12 cellular contexts compared by ENCODE assay signal in genomic region chr16:22787456-22788189, GRCh38. TPM values are rescaled to one million over a fixed set of nuclear protein-coding genes. Genes with fewer than 3 reads are reported as not detected.
A peak's percentile ranks its signal among the peaks of the same experiment; 100 is the strongest.
DNase-seq lines count a peak whose midpoint lies in the region; ATAC-seq and TF ChIP-seq lines count a peak whose summit lies in the region.
"Had no signal": no experiment of that assay in that cellular context is flagged by ENCODE, and none has a peak within 500 bp of the region (broad histone marks: within the 10 kb centered on the region; RNA-seq: fewer than 3 reads in every experiment).

No MANE protein-coding gene starts in this region.

- peak overlapping the region in 3 of 4 donors; percentile 40 to 66 (median 63) for H3K27ac ChIP-seq in sigmoid colon
- H3K27ac ChIP-seq in endodermal cell (ENCODE audit: low read depth, low read length), result no peak overlapping the region

- no peak for TF ChIP-seq CTCF in sigmoid colon (IDR thresholded peaks at IDR 0.05)
- TF ChIP-seq CTCF in endodermal cell (conservative IDR thresholded peaks at IDR 0.05), result no peak

- no peak for ATAC-seq in GM21619 (IDR thresholded peaks at IDR 0.05; ENCODE audit: unreplicated experiment)
- ATAC-seq: stimulated activated memory B cell treated with anti-CD40 and anti-IgM and Interleukin-4, amounts not matched to agents 10 μg/mL and 1 μg/mL and 100 μg/mL, for 72 hours had no signal

- intact Hi-C loops in dendritic cell treated with granulocyte-macrophage colony-stimulating factor and Interleukin-4, amounts not matched to agents 40 ng/mL and 50 ng/mL, for 4 days (cut with micrococcal nuclease), result no loop called here
- intact Hi-C loops in sigmoid colon (cut with DNase I), result no loop called here

- TF ChIP-seq EP300 in sigmoid colon (IDR thresholded peaks at IDR 0.05), result no peak

- DNase-seq in GF-D8 (lab: John Stamatoyannopoulos, UW) (peak; percentile 66), NOMO-1 (lab: John Stamatoyannopoulos, UW; ENCODE audit: unreplicated experiment in 2 of 2) (peak; percentile 83 to 84), sigmoid colon (no peak), endodermal cell (no peak), NCI-H2107 treated with DMSO at 0.1 percent for 48 hours (lab: John Stamatoyannopoulos, UW; ENCODE audit: unreplicated experiment) (no peak)
- DNase-seq: H7, NCI-H774, retina had no signal

- H3K9me3 ChIP-seq in sigmoid colon (no peaks in the 10 kb centered on the region), endodermal cell (ENCODE audit: control insufficient read depth, low read length) (no peaks in the 10 kb centered on the region)

- H3K9ac ChIP-seq in endodermal cell (ENCODE audit: extremely low read depth, low read length, poor library complexity, severe bottlenecking), result no peak overlapping the region

- peaks cover 13% of the 10 kb centered on the region for H3K9me3 Mint-ChIP-seq in dendritic cell treated with granulocyte-macrophage colony-stimulating factor and Interleukin-4, amounts not matched to agents 40 ng/mL and 50 ng/mL, for 4 days
- H3K9me3 Mint-ChIP-seq in endodermal cell, result no peaks in the 10 kb centered on the region
- H3K9me3 Mint-ChIP-seq: central memory CD8-positive, alpha-beta T cell had no signal

- 48 to 50% methylated on average over 10 of the region's 10 CpGs for WGBS in sigmoid colon, 2 donors
- WGBS in endodermal cell (ENCODE audit: insufficient coverage in 1 of 2, insufficient read length in 1 of 2), 2 experiments, result 83 to 90% methylated on average over 9 to 10 of the region's 10 CpGs

- H3K4me1 ChIP-seq in sigmoid colon, result peaks cover 0 to 20% (median 17%) of the 10 kb centered on the region in 4 donors
- peaks cover 4% of the 10 kb centered on the region for H3K4me1 ChIP-seq in endodermal cell (ENCODE audit: control insufficient read depth, insufficient read depth, low read length)

- peaks cover 45% of the 10 kb centered on the region for H3K4me1 Mint-ChIP-seq in dendritic cell treated with granulocyte-macrophage colony-stimulating factor and Interleukin-4, amounts not matched to agents 40 ng/mL and 50 ng/mL, for 4 days (ENCODE audit: low read depth)
- H3K4me1 Mint-ChIP-seq in endodermal cell, result peaks cover 8% of the 10 kb centered on the region

- peak overlapping the region; percentile 79 for H3K27ac Mint-ChIP-seq in dendritic cell treated with granulocyte-macrophage colony-stimulating factor and Interleukin-4, amounts not matched to agents 40 ng/mL and 50 ng/mL, for 4 days
- no peak overlapping the region for H3K27ac Mint-ChIP-seq in endodermal cell
- H3K27ac Mint-ChIP-seq: stimulated activated memory B cell treated with anti-CD40 and anti-IgM and Interleukin-4, amounts not matched to agents 10 μg/mL and 1 μg/mL and 100 μg/mL, for 72 hours had no signal

- H3K36me3 ChIP-seq in sigmoid colon (no peaks in the 10 kb centered on the region), endodermal cell (ENCODE audit: control insufficient read depth, insufficient read depth, low read length) (no peaks in the 10 kb centered on the region)

- H3K27me3 ChIP-seq in sigmoid colon (no peaks in the 10 kb centered on the region), endodermal cell (ENCODE audit: control insufficient read depth, insufficient read depth, low read length, poor library complexity, severe bottlenecking) (no peaks in the 10 kb centered on the region)

- H3K4me3 ChIP-seq in sigmoid colon (no peak overlapping the region), endodermal cell (ENCODE audit: low read length) (no peak overlapping the region)

- H3K36me3 Mint-ChIP-seq in dendritic cell treated with granulocyte-macrophage colony-stimulating factor and Interleukin-4, amounts not matched to agents 40 ng/mL and 50 ng/mL, for 4 days (ENCODE audit: low read depth), result no peaks in the 10 kb centered on the region
- H3K36me3 Mint-ChIP-seq in endodermal cell (ENCODE audit: low read depth), result no peaks in the 10 kb centered on the region
- H3K36me3 Mint-ChIP-seq: stimulated activated memory B cell treated with anti-CD40 and anti-IgM and Interleukin-4, amounts not matched to agents 10 μg/mL and 1 μg/mL and 100 μg/mL, for 72 hours had no signal

- TF ChIP-seq POLR2A in sigmoid colon (IDR thresholded peaks at IDR 0.05), result no peak

- no peak overlapping the region for H3K4me3 Mint-ChIP-seq in dendritic cell treated with granulocyte-macrophage colony-stimulating factor and Interleukin-4, amounts not matched to agents 40 ng/mL and 50 ng/mL, for 4 days
- H3K4me3 Mint-ChIP-seq in endodermal cell, result no peak overlapping the region
- H3K4me3 Mint-ChIP-seq: central memory CD8-positive, alpha-beta T cell; stimulated activated memory B cell treated with anti-CD40 and anti-IgM and Interleukin-4, amounts not matched to agents 10 μg/mL and 1 μg/mL and 100 μg/mL, for 72 hours had no signal

- H3K27me3 Mint-ChIP-seq in dendritic cell treated with granulocyte-macrophage colony-stimulating factor and Interleukin-4, amounts not matched to agents 40 ng/mL and 50 ng/mL, for 4 days, result no peaks in the 10 kb centered on the region
- no peaks in the 10 kb centered on the region for H3K27me3 Mint-ChIP-seq in endodermal cell (ENCODE audit: insufficient read depth)

RNA-seq across cellular contexts. Expression of gene HS3ST2, which starts 26.3 kb away (rescaled TPM):
- total RNA-seq in sigmoid colon (1 to 10 TPM in 1 of 4 donors, under 1 TPM in 3; 0.55 to 1.8 (median 0.83) TPM), endodermal cell (under 1 TPM in 1 of 2 donors, not detected in 1; 0.18 TPM)
- under 1 TPM in 2 of 3 donors, not detected in 1; 0.20 to 0.46 TPM for polyA plus RNA-seq in sigmoid colon
- polyA plus RNA-seq in endodermal cell (2013, experiment 1 of 2), result 0.82 TPM
- polyA plus RNA-seq in endodermal cell (2013, experiment 2 of 2), result 0.66 TPM

Comparison
In these comparisons a context has a peak if more than half of its experiments do, and no peak if none do; other contexts are left out.
1. DNase-seq: peak in GF-D8 (single experiment) and NOMO-1 (2 of 2); none in sigmoid colon (single experiment), endodermal cell (single experiment) and NCI-H2107 treated with DMSO at 0.1 percent for 48 hours (single experiment).